19 cellular contexts compared by ENCODE assay signal in the genomic region with DNA sequence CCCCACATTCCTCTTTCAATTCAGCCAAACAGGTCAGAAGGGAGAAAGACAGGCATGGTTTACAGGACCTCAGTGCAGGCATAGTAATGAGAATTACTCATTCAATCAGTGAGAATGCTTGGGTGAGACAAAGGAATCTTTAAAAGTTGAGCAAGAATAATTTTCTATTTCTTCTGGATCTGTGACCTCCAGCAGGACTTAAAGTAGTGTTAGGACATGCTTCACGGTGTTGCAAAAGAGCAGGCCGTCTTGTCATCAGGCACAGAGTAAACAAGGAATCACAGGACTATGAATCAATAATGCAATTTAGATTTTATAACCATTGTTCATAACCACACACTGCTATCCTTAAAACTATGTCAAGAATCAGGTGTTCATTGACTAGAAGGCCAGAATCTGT.
DNase-seq lines count a peak whose midpoint lies in the region; FAIRE-seq and TF ChIP-seq lines count a peak whose summit lies in the region.
"Had no signal": no experiment of that assay in that cellular context is flagged by ENCODE, and none has a peak within 500 bp of the region (broad histone marks: within the 10 kb centered on the region; RNA-seq: fewer than 3 reads in every experiment).

No MANE protein-coding gene starts in this region.

- H3K4me3 Mint-ChIP-seq in Calu3 (ENCODE audit: low read depth, unreplicated experiment): no peak overlapping the region
- H3K4me3 Mint-ChIP-seq: activated B cell treated with CpG ODN at 0.5 μM for 24 hours, CD14-positive monocyte, memory B cell had no signal

- no peaks in the 10 kb centered on the region for H3K27me3 Mint-ChIP-seq in Calu3 (ENCODE audit: unreplicated experiment)
- H3K27me3 Mint-ChIP-seq: activated B cell treated with CpG ODN at 0.5 μM for 24 hours, memory B cell had no signal

- peak overlapping the region; percentile 73 for H3K27ac Mint-ChIP-seq in Calu3 (ENCODE audit: unreplicated experiment)
- H3K27ac Mint-ChIP-seq: activated B cell treated with CpG ODN at 0.5 μM for 24 hours, CD14-positive monocyte, memory B cell had no signal

- CTCF ChIA-PET in Calu3 (lab: Charles Lee): no interaction called here

- H3K4me1 Mint-ChIP-seq in Calu3 (ENCODE audit: low read depth, unreplicated experiment): peaks cover 14% of the 10 kb centered on the region
- H3K4me1 Mint-ChIP-seq: activated B cell treated with CpG ODN at 0.5 μM for 24 hours, CD14-positive monocyte, memory B cell had no signal

- H3K36me3 Mint-ChIP-seq in Calu3 (ENCODE audit: insufficient read depth, unreplicated experiment): no peaks in the 10 kb centered on the region
- H3K36me3 Mint-ChIP-seq: CD14-positive monocyte had no signal

- DNase-seq in Calu3: peak; percentile 37
- DNase-seq in M059J (ENCODE audit: low read depth): peak; percentile 37
- peak; percentile 86 for DNase-seq in fibroblast of mammary gland (ENCODE audit: low read depth)
- peak; percentile 6 for DNase-seq in retinal pigment epithelial cell (ENCODE audit: low read depth)
- no peak for DNase-seq in activated effector memory CD4-positive, alpha-beta T cell treated with anti-CD3 and anti-CD28 coated beads, Interleukin-2, amount 50 U/mL, for 16 hours
- no peak for DNase-seq in HTR-8/SVneo (ENCODE audit: insufficient read length, low spot score)
- DNase-seq in posterior vena cava (ENCODE audit: low spot score): no peak
- DNase-seq in NOMO-1 treated with dmso at 0.1 percent for 144 hours (lab: John Stamatoyannopoulos, UW; ENCODE audit: unreplicated experiment): no peak
- DNase-seq: activated B cell treated with CpG ODN at 0.5 μM for 24 hours; activated gamma-delta T cell; foreskin melanocyte; MG63; NCI-H526 treated with DMSO at 0.1 percent for 48 hours; stimulated activated naive CD4-positive, alpha-beta T cell; SW 1271 had no signal

- TF ChIP-seq CTCF in Calu3 (IDR thresholded peaks at IDR 0.05; ENCODE audit: unreplicated experiment) (no peak), fibroblast of mammary gland (conservative IDR thresholded peaks at IDR 0.05; ENCODE audit: control insufficient read depth, insufficient read depth, low read depth, low read length) (no peak), retinal pigment epithelial cell (conservative IDR thresholded peaks at IDR 0.05; ENCODE audit: low read depth, low read length) (no peak)

- intact Hi-C loops in Calu3 (cut with micrococcal nuclease; ENCODE audit: unreplicated experiment): loop anchor here (5.0 kb wide), 1 partner anchor 109 kb away; no protein-coding TSS in a partner anchor
- intact Hi-C loops in posterior vena cava (cut with DNase I): no loop called here

- H3K9me3 Mint-ChIP-seq in Calu3 (ENCODE audit: low read depth, unreplicated experiment): peaks cover 2% of the 10 kb centered on the region
- H3K9me3 Mint-ChIP-seq: activated B cell treated with CpG ODN at 0.5 μM for 24 hours had no signal

- FAIRE-seq in HTR-8/SVneo (lab: Jason Lieb, UNC): no peak
- FAIRE-seq: GM12892 had no signal

- H3K4me3 ChIP-seq in fibroblast of mammary gland (ENCODE audit: control insufficient read depth, low read depth, low read length) (no peak overlapping the region), retinal pigment epithelial cell (ENCODE audit: low read length) (no peak overlapping the region)
- H3K4me3 ChIP-seq: body of pancreas, MG63 had no signal

- no TSS peak for BruUV-seq in Calu3 (replicated peaks; lab: Mats Ljungman, UMichigan)

Comparison
In these comparisons a context has a peak if more than half of its experiments do, and no peak if none do; other contexts are left out.
1. DNase-seq: peak in Calu3 (single experiment), M059J (single experiment), fibroblast of mammary gland (single experiment) and retinal pigment epithelial cell (single experiment); none in activated effector memory CD4-positive, alpha-beta T cell treated with anti-CD3 and anti-CD28 coated beads, Interleukin-2, amount 50 U/mL, for 16 hours (single experiment), HTR-8/SVneo (single experiment), posterior vena cava (single experiment) and NOMO-1 treated with dmso at 0.1 percent for 144 hours (single experiment).